Comparison of ENCODE assay signal across 8 cellular contexts in the genomic region with DNA sequence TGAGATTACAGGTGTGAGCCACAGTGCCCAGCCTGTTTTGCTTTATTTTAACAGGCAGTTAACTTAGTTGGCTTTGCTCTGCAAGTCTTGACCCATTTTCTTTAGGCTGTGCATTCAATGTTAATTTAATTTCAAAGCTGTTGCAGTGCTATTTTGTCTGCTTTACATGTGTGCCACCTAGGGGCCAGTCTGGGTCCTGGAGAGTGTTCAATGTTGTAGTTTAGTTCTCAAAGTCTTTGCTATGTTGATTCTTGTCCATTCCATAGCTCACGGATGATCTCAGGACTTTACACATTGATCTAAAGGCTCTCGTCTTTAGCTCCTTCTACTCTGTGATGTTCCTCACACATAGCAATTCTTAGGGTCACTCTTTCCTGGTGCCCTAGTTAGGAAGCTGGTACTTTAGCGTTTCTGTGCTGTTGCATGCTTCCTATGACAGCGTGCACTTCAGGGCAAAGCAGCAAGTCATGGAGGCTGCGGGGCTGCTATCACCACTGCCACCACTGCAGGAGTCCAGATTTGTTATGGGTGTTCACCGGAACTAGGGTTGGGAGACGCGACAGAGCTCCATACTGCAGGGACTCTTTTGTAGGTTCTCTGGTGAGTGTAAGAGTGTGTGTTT. TPM values are rescaled to one million over a fixed set of nuclear protein-coding genes. Genes with fewer than 3 reads are reported as not detected.
DNase-seq lines count a peak whose midpoint lies in the region; ATAC-seq, FAIRE-seq and TF ChIP-seq lines count a peak whose summit lies in the region.

No MANE protein-coding gene starts in this region.

- WGBS in small intestine, 3 donors, result 70 to 79% (median 72%) methylated on average over 8 of the region's 8 CpGs

- H3K27me3 ChIP-seq in AG04450 (ENCODE audit: control insufficient read depth, insufficient read depth, low read length) (no peaks in the 10 kb centered on the region), small intestine (ENCODE audit: control insufficient read depth in 2 of 2, insufficient read depth in 2 of 2, low read length in 2 of 2) (no peaks in the 10 kb centered on the region)

- no peaks in the 10 kb centered on the region for H3K36me3 ChIP-seq in small intestine (ENCODE audit: control insufficient read depth in 2 of 2, insufficient read depth in 2 of 2, low read length in 2 of 2)

- H3K4me3 ChIP-seq in AG04450 (ENCODE audit: low read depth, low read length), result no peak overlapping the region
- no peak overlapping the region for H3K4me3 ChIP-seq in small intestine (ENCODE audit: low read depth in 1 of 2, low read length in 2 of 2)

- no peak for FAIRE-seq in small intestine (lab: Jason Lieb, UNC)

- POLR2A ChIA-PET in AG04450 (lab: Yijun Ruan, JAX), result no interaction called here

- DNase-seq in AG04450 (ENCODE audit: low read depth, low spot score), result no peak
- DNase-seq in GM10266 (ENCODE audit: extremely low spot score), result peak; percentile 22
- DNase-seq in T1000 (lab: John Stamatoyannopoulos, UW), result peak; percentile 33
- DNase-seq in small intestine, result peak; percentile 81

- CTCF ChIA-PET in AG04450 (lab: Charles Lee), result interaction anchor here (0.6 to 2.9 kb wide), 37 partner anchors 10 to 889 kb away, joined by 3 to 58 read pairs (median 5); a partner anchor contains a TSS

- H3K9me3 ChIP-seq in AG04450 (ENCODE audit: control insufficient read depth, insufficient read depth, low read length), result no peaks in the 10 kb centered on the region
- H3K9me3 ChIP-seq in small intestine (ENCODE audit: control insufficient read depth, low read depth), result no peaks in the 10 kb centered on the region

- ATAC-seq in HG03432 (IDR thresholded peaks at IDR 0.05; ENCODE audit: unreplicated experiment) (peak; percentile 83), esophagus mucosa (peak; percentile 86), HG02970 (IDR thresholded peaks at IDR 0.05; ENCODE audit: low FRiP score, unreplicated experiment) (no peak), HG03108 (IDR thresholded peaks at IDR 0.05; ENCODE audit: unreplicated experiment) (no peak)

- H3K27ac ChIP-seq in AG04450 (ENCODE audit: low read depth, low read length) (no peak overlapping the region), small intestine (ENCODE audit: low read depth in 1 of 2, low read length in 1 of 2) (no peak overlapping the region)

- peaks cover 0 to 3% of the 10 kb centered on the region in 2 donors for H3K4me1 ChIP-seq in small intestine (ENCODE audit: control insufficient read depth in 2 of 2, insufficient read depth in 1 of 2, low read depth in 1 of 2, low read length in 1 of 2)

- TF ChIP-seq CTCF in AG04450 (IDR thresholded peaks at IDR 0.05; ENCODE audit: low read depth, low read length), result peak; percentile 79
- TF ChIP-seq CTCF in GM10266 (IDR thresholded peaks at IDR 0.05; ENCODE audit: control insufficient read depth, insufficient read depth, low read depth, missing control alignments), result peak; percentile 56

RNA-seq across cellular contexts. Expression of a gene that starts 16.4 kb away (rescaled TPM):
- polyA plus RNA-seq in AG04450 (2011; rRNA removed) (0.04 and 0.05 TPM in 2 replicates), small intestine (under 1 TPM in 2 of 3 donors, not detected in 1; 0.22 to 0.39 TPM)
- 0.05 and 0.22 TPM in 2 replicates for polyA minus RNA-seq in AG04450 (2011; rRNA and poly(A)+ RNA removed)
- total RNA-seq in esophagus mucosa, result 4.3 TPM

Comparison
In these comparisons a context has a peak if more than half of its experiments do, and no peak if none do; other contexts are left out.
1. ATAC-seq: peak in HG03432 (single experiment) and esophagus mucosa (single experiment); none in HG02970 (single experiment) and HG03108 (single experiment).